19 cellular contexts compared by ENCODE assay signal in the genomic region with DNA sequence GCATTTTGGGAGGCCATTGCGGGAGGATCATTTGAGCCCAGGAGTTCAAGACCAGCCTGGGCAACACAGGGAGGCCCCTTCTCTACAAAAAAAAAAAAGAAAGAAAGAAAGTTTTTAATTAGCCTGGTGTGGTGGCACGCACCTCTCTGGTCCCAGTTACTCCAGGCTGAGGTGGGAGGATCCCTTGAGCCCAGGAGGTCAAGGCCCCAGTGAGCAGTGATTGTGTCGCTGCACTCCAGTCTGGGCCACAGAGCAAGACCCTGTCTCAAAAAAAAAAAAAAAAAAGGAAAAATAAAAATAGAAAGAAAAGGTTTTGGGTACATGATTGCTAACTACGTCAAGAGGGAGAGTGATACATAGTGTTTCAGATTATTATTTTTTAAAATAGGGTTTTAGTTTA. TPM values are rescaled to one million over a fixed set of nuclear protein-coding genes. Genes with fewer than 3 reads are reported as not detected.
"Had no signal": no experiment of that assay in that cellular context is flagged by ENCODE, and none has a peak within 500 bp of the region (broad histone marks: within the 10 kb centered on the region; RNA-seq: fewer than 3 reads in every experiment).

No MANE protein-coding gene starts in this region.

- H3K27ac Mint-ChIP-seq: activated CD8-positive, alpha-beta T cell treated with anti-CD3 and anti-CD28 coated beads, Interleukin-2, amount 10 ng/mL, durations not matched to agents 7 days and 5 days; activated naive CD8-positive, alpha-beta T cell treated with anti-CD3 and anti-CD28 coated beads, Interleukin-2, amount 50 U/mL, for 24 hours; activated T-helper 1 cell treated with anti-CD3 and anti-CD28 coated beads, Interleukin-12 subunit alpha, Interleukin-12 subunit beta, Interleukin-2, Interleukin-4 antibody, amounts not matched to agents 30 ng/mL and 10 ng/mL and 1 ng/mL, durations not matched to agents 14 hours and 24 hours and 36 hours; effector memory CD8-positive, alpha-beta T cell had no signal

- H3K27ac ChIP-seq: coronary artery, WERI-Rb-1 had no signal

- ATAC-seq: activated CD8-positive, alpha-beta T cell treated with anti-CD3 and anti-CD28 coated beads, Interleukin-2, amount 10 ng/mL, durations not matched to agents 7 days and 5 days; activated naive CD8-positive, alpha-beta T cell treated with anti-CD3 and anti-CD28 coated beads, Interleukin-2, amount 50 U/mL, for 24 hours; effector memory CD8-positive, alpha-beta T cell; left cardiac atrium; naive thymus-derived CD8-positive, alpha-beta T cell had no signal

- H3K4me3 ChIP-seq: coronary artery, lung had no signal

- H3K36me3 Mint-ChIP-seq: immature natural killer cell; naive thymus-derived CD8-positive, alpha-beta T cell had no signal

- H3K27me3 Mint-ChIP-seq: activated naive CD8-positive, alpha-beta T cell treated with anti-CD3 and anti-CD28 coated beads, Interleukin-2, amount 50 U/mL, for 24 hours; effector memory CD8-positive, alpha-beta T cell; naive thymus-derived CD8-positive, alpha-beta T cell had no signal

- DNase-seq: activated CD4-positive, alpha-beta T cell treated with anti-CD3 and anti-CD28 coated beads for 4 hours; activated CD8-positive, alpha-beta memory T cell treated with anti-CD3 and anti-CD28 coated beads, Interleukin-2, amount 50 U/mL, for 48 hours; activated CD8-positive, alpha-beta T cell treated with anti-CD3 and anti-CD28 coated beads, Interleukin-2, amount 10 ng/mL, durations not matched to agents 7 days and 5 days; activated naive CD4-positive, alpha-beta T cell; activated naive CD8-positive, alpha-beta T cell treated with anti-CD3 and anti-CD28 coated beads, Interleukin-2, amount 50 U/mL, for 24 hours; effector memory CD8-positive, alpha-beta T cell; erythroblast; immature natural killer cell; left cardiac atrium; naive thymus-derived CD8-positive, alpha-beta T cell; stimulated activated CD4-positive, alpha-beta T cell treated with anti-CD3 and anti-CD28 coated beads, Interleukin-12 subunit alpha, Interleukin-12 subunit beta, amount 100 ng/mL, for 4 hours; stimulated activated naive CD4-positive, alpha-beta T cell treated with Interleukin-2 at 50 U/mL for 16 hours; T-helper 1 cell; WERI-Rb-1 had no signal

- H3K4me3 Mint-ChIP-seq: activated CD8-positive, alpha-beta T cell treated with anti-CD3 and anti-CD28 coated beads, Interleukin-2, amount 10 ng/mL, durations not matched to agents 7 days and 5 days; activated naive CD8-positive, alpha-beta T cell treated with anti-CD3 and anti-CD28 coated beads, Interleukin-2, amount 50 U/mL, for 24 hours; activated T-helper 1 cell treated with anti-CD3 and anti-CD28 coated beads, Interleukin-12 subunit alpha, Interleukin-12 subunit beta, Interleukin-2, Interleukin-4 antibody, amounts not matched to agents 30 ng/mL and 10 ng/mL and 1 ng/mL, durations not matched to agents 14 hours and 24 hours and 36 hours; effector memory CD8-positive, alpha-beta T cell; naive thymus-derived CD8-positive, alpha-beta T cell had no signal

- H3K9me3 Mint-ChIP-seq: activated naive CD8-positive, alpha-beta T cell treated with anti-CD3 and anti-CD28 coated beads, Interleukin-2, amount 50 U/mL, for 24 hours; activated T-helper 1 cell treated with anti-CD3 and anti-CD28 coated beads, Interleukin-12 subunit alpha, Interleukin-12 subunit beta, Interleukin-2, Interleukin-4 antibody, amounts not matched to agents 30 ng/mL and 10 ng/mL and 1 ng/mL, durations not matched to agents 14 hours and 24 hours and 36 hours; effector memory CD8-positive, alpha-beta T cell; immature natural killer cell; naive thymus-derived CD8-positive, alpha-beta T cell had no signal

- H3K36me3 ChIP-seq: WERI-Rb-1 had no signal

RNA-seq across cellular contexts. Expression of gene MYOZ1, which starts 48.2 kb away (rescaled TPM):
- total RNA-seq: activated CD8-positive, alpha-beta T cell treated with anti-CD3 and anti-CD28 coated beads, Interleukin-2, amount 10 ng/mL, durations not matched to agents 7 days and 5 days; activated T-helper 1 cell treated with anti-CD3 and anti-CD28 coated beads, Interleukin-12 subunit alpha, Interleukin-12 subunit beta, Interleukin-2, Interleukin-4 antibody, amounts not matched to agents 30 ng/mL and 10 ng/mL and 1 ng/mL, durations not matched to agents 14 hours and 24 hours and 36 hours; glomerular endothelial cell; naive thymus-derived CD8-positive, alpha-beta T cell; temporal lobe had no signal
- polyA plus RNA-seq: immature natural killer cell; naive thymus-derived CD8-positive, alpha-beta T cell had no signal
